1 cellular context compared by ENCODE assay signal in genomic region chr9:123761905-123762605, GRCh38.
TF ChIP-seq lines count a peak whose summit lies in the region.

No MANE protein-coding gene starts in this region.

TF ChIP-seq in HepG2, 621 proteins besides CTCF, POLR2A, EP300 and RAD21 (continued from another document):
- TF ChIP-seq ZFP36L2 (CRISPR knock-in tag; IDR thresholded peaks at IDR 0.05) = no peak
- 0 out of 2 replicates have a peak, but pooled peaks have one; percentile 27 for TF ChIP-seq ATF2 (CRISPR knock-in tag; IDR thresholded peaks at IDR 0.05)
- peak; percentile 39; the same call in 1 of the 2 replicates for TF ChIP-seq SIX1 (CRISPR knock-in tag; IDR thresholded peaks at IDR 0.05; ENCODE audit: borderline replicate concordance)
- TF ChIP-seq ZGPAT (CRISPR knock-in tag; IDR thresholded peaks at IDR 0.05) = 0 out of 2 replicates have a peak, but pooled peaks have one; percentile 20
- peak; percentile 15; the same call in 1 of the 2 replicates for TF ChIP-seq FOXA3 (CRISPR knock-in tag; IDR thresholded peaks at IDR 0.05)
- TF ChIP-seq XRCC5 (optimal IDR thresholded peaks at IDR 0.05; ENCODE audit: low read length) = no peak
- TF ChIP-seq MED1 (CRISPR knock-in tag; IDR thresholded peaks at IDR 0.05) = 0 out of 2 replicates have a peak, but pooled peaks have one; percentile 23
- peak; percentile 64; the same call in 1 of the 2 replicates for TF ChIP-seq GFI1 (CRISPR knock-in tag; IDR thresholded peaks at IDR 0.05; ENCODE audit: borderline replicate concordance)
- TF ChIP-seq SOX6 (IDR thresholded peaks at IDR 0.05) = no peak
- TF ChIP-seq SOX6 (CRISPR knock-in tag; IDR thresholded peaks at IDR 0.05) = peak; percentile 46; the same call in 1 of the 2 replicates
- TF ChIP-seq EHMT2 (IDR thresholded peaks at IDR 0.05; ENCODE audit: borderline replicate concordance, low read depth, low read length) = 0 out of 2 replicates have a peak, but pooled peaks have one; percentile 15
- no peak for TF ChIP-seq ZNF136 (CRISPR knock-in tag; IDR thresholded peaks at IDR 0.05; ENCODE audit: low read depth)
- peak; percentile 22; the same call in 1 of the 2 replicates for TF ChIP-seq ELF3 (CRISPR knock-in tag; IDR thresholded peaks at IDR 0.05)
- TF ChIP-seq DR1 (CRISPR knock-in tag; IDR thresholded peaks at IDR 0.05) = no peak
- no peak for TF ChIP-seq ZNF501 (CRISPR knock-in tag; IDR thresholded peaks at IDR 0.05)
- peak; percentile 28; the same call in 1 of the 2 replicates for TF ChIP-seq KAT8 (CRISPR knock-in tag; IDR thresholded peaks at IDR 0.05)
- peak; percentile 42; the same call in 1 of the 2 replicates for TF ChIP-seq SOX5 (CRISPR knock-in tag; IDR thresholded peaks at IDR 0.05; ENCODE audit: borderline replicate concordance)
- TF ChIP-seq SOX13 (IDR thresholded peaks at IDR 0.05) = no peak
- TF ChIP-seq SOX13 (CRISPR knock-in tag; conservative IDR thresholded peaks at IDR 0.05 in 1 of 2, IDR thresholded peaks at IDR 0.05 in 1 of 2) = peak in 1 of 2 experiments; percentile 74; a peak in 2 of 4 replicates
- TF ChIP-seq TEAD3 (CRISPR knock-in tag; optimal IDR thresholded peaks at IDR 0.05; ENCODE audit: borderline replicate concordance) = peak; percentile 90
- TF ChIP-seq GATAD2A (CRISPR knock-in tag; IDR thresholded peaks at IDR 0.05) = peak; percentile 37
- no peak for TF ChIP-seq ZFP91 (CRISPR knock-in tag; IDR thresholded peaks at IDR 0.05; ENCODE audit: borderline replicate concordance)
- TF ChIP-seq SP140L (CRISPR knock-in tag; IDR thresholded peaks at IDR 0.05; ENCODE audit: borderline replicate concordance) = no peak
- no peak for TF ChIP-seq ELF4 (CRISPR knock-in tag; IDR thresholded peaks at IDR 0.05; ENCODE audit: borderline replicate concordance)
- peak; percentile 64 for TF ChIP-seq ARID5B (CRISPR knock-in tag; IDR thresholded peaks at IDR 0.05)
- no peak for TF ChIP-seq AGO1 (IDR thresholded peaks at IDR 0.05; ENCODE audit: low read depth, low read length, poor library complexity, severe bottlenecking)
- TF ChIP-seq ZNF570 (CRISPR knock-in tag; IDR thresholded peaks at IDR 0.05; ENCODE audit: borderline replicate concordance) = no peak
- 0 out of 2 replicates have a peak, but pooled peaks have one; percentile 32 for TF ChIP-seq IRF2 (CRISPR knock-in tag; IDR thresholded peaks at IDR 0.05)
- no peak for TF ChIP-seq ZNF557 (CRISPR knock-in tag; IDR thresholded peaks at IDR 0.05)
- peak; percentile 23; the same call in 1 of the 2 replicates for TF ChIP-seq HMG20A (CRISPR knock-in tag; IDR thresholded peaks at IDR 0.05; ENCODE audit: borderline replicate concordance)
- no peak for TF ChIP-seq ZNF224 (CRISPR knock-in tag; IDR thresholded peaks at IDR 0.05)
- peak; percentile 40 for TF ChIP-seq PAXIP1 (CRISPR knock-in tag; conservative IDR thresholded peaks at IDR 0.05)
- no peak for TF ChIP-seq ZNF124 (CRISPR knock-in tag; IDR thresholded peaks at IDR 0.05)
- TF ChIP-seq KAT2B (IDR thresholded peaks at IDR 0.05; ENCODE audit: borderline replicate concordance, low read depth, low read length) = no peak
- no peak for TF ChIP-seq ZNF432 (CRISPR knock-in tag; IDR thresholded peaks at IDR 0.05; ENCODE audit: borderline replicate concordance)
- no peak for TF ChIP-seq ZNF18 (CRISPR knock-in tag; IDR thresholded peaks at IDR 0.05; ENCODE audit: insufficient replicate concordance)
- TF ChIP-seq FIP1L1 (IDR thresholded peaks at IDR 0.05; ENCODE audit: borderline replicate concordance, insufficient read depth, low read depth, low read length) = no peak
- peak; percentile 76 for TF ChIP-seq HNF4A (CRISPR knock-in tag; IDR thresholded peaks at IDR 0.05)
- peak; percentile 45; the same call in 1 of the 2 replicates for TF ChIP-seq HDAC2 (CRISPR knock-in tag; IDR thresholded peaks at IDR 0.05)
- TF ChIP-seq BORCS8-MEF2B (CRISPR knock-in tag; IDR thresholded peaks at IDR 0.05) = no peak
